In the genomic region with DNA sequence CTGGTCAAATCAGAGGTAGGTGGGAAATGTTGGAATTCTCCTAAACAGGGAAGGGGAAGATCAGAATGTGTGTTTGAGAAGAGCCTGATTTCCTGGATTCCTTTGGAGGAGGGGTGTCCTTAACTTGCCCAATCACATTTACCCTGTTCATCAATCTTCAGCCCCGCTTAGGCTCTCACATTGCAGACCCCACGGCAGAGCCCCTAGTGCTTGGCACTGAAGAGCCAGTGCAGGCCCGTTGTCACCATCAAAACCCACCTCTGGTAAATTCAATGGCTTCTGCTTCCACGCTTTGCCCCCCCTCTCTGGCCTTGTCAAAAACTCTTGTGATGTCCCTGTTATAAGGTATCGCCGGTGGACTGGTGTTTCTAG, we compare ENCODE assay signal across 11 cellular contexts. TPM values are rescaled to one million over a fixed set of nuclear protein-coding genes. Genes with fewer than 3 reads are reported as not detected.
DNase-seq lines count a peak whose midpoint lies in the region; ATAC-seq, FAIRE-seq and TF ChIP-seq lines count a peak whose summit lies in the region.
"Had no signal": no experiment of that assay in that cellular context is flagged by ENCODE, and none has a peak within 500 bp of the region (broad histone marks: within the 10 kb centered on the region; RNA-seq: fewer than 3 reads in every experiment).

No MANE protein-coding gene starts in this region.

- no peak for ATAC-seq in Panc1

- H3K9me3 ChIP-seq in DOHH2 (ENCODE audit: control insufficient read depth, insufficient read depth, low read length) (no peaks in the 10 kb centered on the region), Panc1 (ENCODE audit: control insufficient read depth, insufficient read depth, low read depth, low read length) (no peaks in the 10 kb centered on the region), endothelial cell of umbilical vein (replicated peaks; ENCODE audit: control insufficient read depth, insufficient read depth, low read length) (no peaks in the 10 kb centered on the region), prostate gland (no peaks in the 10 kb centered on the region), uterus (no peaks in the 10 kb centered on the region)
- H3K9me3 ChIP-seq: thoracic aorta had no signal

- no peaks in the 10 kb centered on the region for H3K4me1 Mint-ChIP-seq in glutamatergic neuron (ENCODE audit: low read depth, unreplicated experiment)

- H3K79me2 ChIP-seq in DOHH2 (ENCODE audit: control insufficient read depth, low read length), result peaks cover 61% of the 10 kb centered on the region
- peaks cover 62% of the 10 kb centered on the region for H3K79me2 ChIP-seq in endothelial cell of umbilical vein (ENCODE audit: control insufficient read depth, insufficient read depth, low read length)

- H3K27me3 ChIP-seq in DOHH2 (ENCODE audit: control insufficient read depth, low read length), result no peaks in the 10 kb centered on the region
- no peaks in the 10 kb centered on the region for H3K27me3 ChIP-seq in Panc1 (ENCODE audit: control insufficient read depth, insufficient read depth, low read length)
- no peaks in the 10 kb centered on the region for H3K27me3 ChIP-seq in endothelial cell of umbilical vein (ENCODE audit: control insufficient read depth in 2 of 2, insufficient read depth in 2 of 2, low read length in 2 of 2)
- no peaks in the 10 kb centered on the region for H3K27me3 ChIP-seq in prostate gland (replicated peaks; ENCODE audit: insufficient read depth)
- no peaks in the 10 kb centered on the region for H3K27me3 ChIP-seq in uterus

- 40% methylated on average over 6 of the region's 6 CpGs for WGBS in prostate gland

- dilution Hi-C loops in endothelial cell of umbilical vein (cut with MboI; ENCODE audit: extremely low pct_ligation_motif_present, low sequenced_read_pairs), result no loop called here

- POLR2A ChIA-PET in Panc1 (lab: Charles Lee) (no interaction called here), endothelial cell of umbilical vein (lab: Charles Lee) (no interaction called here)

- H3K4me2 ChIP-seq in DOHH2 (ENCODE audit: low read length) (peak overlapping the region; percentile 82), endothelial cell of umbilical vein (ENCODE audit: insufficient read depth, low read length) (no peak overlapping the region)

- H3K4me1 ChIP-seq in DOHH2 (ENCODE audit: control insufficient read depth, low read length) (peaks cover 33% of the 10 kb centered on the region), Panc1 (ENCODE audit: control insufficient read depth, insufficient read depth, low read length) (peaks cover 16% of the 10 kb centered on the region), endothelial cell of umbilical vein (ENCODE audit: control insufficient read depth, extremely low read depth, insufficient read depth, low read length) (peaks cover 15% of the 10 kb centered on the region), prostate gland (replicated peaks) (peaks cover 11% of the 10 kb centered on the region), uterus (no peaks in the 10 kb centered on the region)

- TF ChIP-seq CTCF in DOHH2 (IDR thresholded peaks at IDR 0.05; ENCODE audit: low read depth, low read length, poor library complexity, severe bottlenecking) (no peak), Panc1 (IDR thresholded peaks at IDR 0.05) (no peak), endothelial cell of umbilical vein (IDR thresholded peaks at IDR 0.05; ENCODE audit: extremely low read depth in 1 of 2, insufficient read depth in 1 of 2, low read depth in 1 of 2, low read length in 2 of 2) (no peak), prostate gland (IDR thresholded peaks at IDR 0.05) (no peak), D721Med (IDR thresholded peaks at IDR 0.05; ENCODE audit: insufficient read depth, missing control alignments) (no peak), uterus (IDR thresholded peaks at IDR 0.05) (no peak), glutamatergic neuron (IDR thresholded peaks at IDR 0.05; ENCODE audit: partially characterized antibody, unreplicated experiment) (no peak)

- no peaks in the 10 kb centered on the region for H3K9me1 ChIP-seq in endothelial cell of umbilical vein (replicated peaks; ENCODE audit: control insufficient read depth, extremely low read depth, insufficient read depth, low read length)

- H3K27ac Mint-ChIP-seq in glutamatergic neuron (ENCODE audit: unreplicated experiment), result no peak overlapping the region

- FAIRE-seq in endothelial cell of umbilical vein (lab: Jason Lieb, UNC), result no peak
- no peak for FAIRE-seq in D721Med (lab: Jason Lieb, UNC)

- H3K4me3 Mint-ChIP-seq in glutamatergic neuron (ENCODE audit: unreplicated experiment), result no peak overlapping the region

- no peaks in the 10 kb centered on the region for H3K9me2 ChIP-seq in DOHH2 (replicated peaks; ENCODE audit: control insufficient read depth, low read length)

- DNase-seq in Panc1 (ENCODE audit: low read depth, low spot score), result no peak
- DNase-seq in endothelial cell of umbilical vein (ENCODE audit: low read depth, low spot score), result no peak
- DNase-seq in prostate gland (ENCODE audit: low spot score), result no peak
- DNase-seq in D721Med (ENCODE audit: insufficient read length, low spot score), result no peak
- no peak for DNase-seq in uterus
- DNase-seq in stimulated activated CD4-positive, alpha-beta T cell treated with anti-CD3 and anti-CD28 coated beads, Interleukin-1b, Interleukin-23, amount 100 ng/mL, for 48 hours, result no peak
- DNase-seq in glutamatergic neuron, result no peak
- DNase-seq: hippocampal formation, NCI-H2227 treated with DMSO at 0.1 percent for 48 hours had no signal

- in situ Hi-C loops in Panc1 (cut with HindIII; ENCODE audit: low pct_unique_long_range_greater_than_20kb, low sequenced_read_pairs), result loop anchor here (5.0 kb wide), 1 partner anchor 40 kb away; no protein-coding TSS in a partner anchor

- TF ChIP-seq POLR2A in endothelial cell of umbilical vein (IDR thresholded peaks at IDR 0.05; ENCODE audit: low read depth, low read length) (no peak), prostate gland (IDR thresholded peaks at IDR 0.05) (no peak), uterus (IDR thresholded peaks at IDR 0.05) (no peak)

- no peak overlapping the region for H3K27ac ChIP-seq in DOHH2 (ENCODE audit: low read depth, low read length)
- H3K27ac ChIP-seq in Panc1 (ENCODE audit: low read length), result peak overlapping the region; percentile 63
- H3K27ac ChIP-seq in endothelial cell of umbilical vein (ENCODE audit: insufficient read depth, low read depth, low read length), result no peak overlapping the region
- H3K27ac ChIP-seq in prostate gland, result peak overlapping the region; percentile 92 to 94
- peak overlapping the region in 1 of 2 donors; percentile 97 for H3K27ac ChIP-seq in uterus
- H3K27ac ChIP-seq: thoracic aorta had no signal

- H3K9ac ChIP-seq in endothelial cell of umbilical vein (replicated peaks; ENCODE audit: extremely low read depth, insufficient read depth, low read length), result no peak overlapping the region

- H3K36me3 ChIP-seq in DOHH2 (ENCODE audit: control insufficient read depth, low read length) (peaks cover 11% of the 10 kb centered on the region), Panc1 (ENCODE audit: control insufficient read depth, insufficient read depth, low read length) (no peaks in the 10 kb centered on the region), endothelial cell of umbilical vein (ENCODE audit: control insufficient read depth in 2 of 2, extremely low read depth in 1 of 2, insufficient read depth in 2 of 2, low read length in 2 of 2) (peaks cover 0 to 2% of the 10 kb centered on the region in 2 experiments), prostate gland (no peaks in the 10 kb centered on the region), uterus (no peaks in the 10 kb centered on the region)
- H3K36me3 ChIP-seq: thoracic aorta had no signal

- no peak overlapping the region for H3K4me3 ChIP-seq in DOHH2 (ENCODE audit: low read length)
- peak overlapping the region; percentile 55 to 58 for H3K4me3 ChIP-seq in Panc1 (ENCODE audit: low read depth in 2 of 2, low read length in 2 of 2)
- H3K4me3 ChIP-seq in endothelial cell of umbilical vein (replicated peaks in 1 of 3; ENCODE audit: insufficient read depth in 1 of 3, low read depth in 1 of 3, low read length in 3 of 3), result no peak overlapping the region
- H3K4me3 ChIP-seq in prostate gland, result no peak overlapping the region
- no peak overlapping the region for H3K4me3 ChIP-seq in uterus

- H2AFZ ChIP-seq in endothelial cell of umbilical vein (ENCODE audit: low read depth, low read length), result no peak overlapping the region

- CTCF ChIA-PET in Panc1 (lab: Charles Lee), result interaction anchor here (0.5 kb wide), 1 partner anchor 49 kb away, joined by 5 read pairs; no protein-coding TSS in a partner anchor
- CTCF ChIA-PET in endothelial cell of umbilical vein (lab: Charles Lee), result interaction anchor here (1.3 kb wide), 1 partner anchor 13 kb away, joined by 3 read pairs; no protein-coding TSS in a partner anchor

- BruUV-seq in Panc1 (replicated peaks; lab: Mats Ljungman, UMichigan) (no TSS peak), endothelial cell of umbilical vein (replicated peaks; lab: Mats Ljungman, UMichigan) (TSS peak; percentile 10)

- peaks cover 10% of the 10 kb centered on the region; the same call in 1 of the 2 replicates for H3F3A ChIP-seq in DOHH2 (ENCODE audit: control insufficient read depth, insufficient read depth)

- peaks cover 9% of the 10 kb centered on the region for H3K27me3 Mint-ChIP-seq in glutamatergic neuron (ENCODE audit: unreplicated experiment)

- intact Hi-C loops in Panc1 (cut with micrococcal nuclease; ENCODE audit: unreplicated experiment), result no loop called here
- intact Hi-C loops in endothelial cell of umbilical vein (cut with micrococcal nuclease), result loop anchor here (2.0 to 5.0 kb wide), 2 partner anchors 40 to 71 kb away; no protein-coding TSS in a partner anchor
- intact Hi-C loops in prostate gland (cut with DNase I), result loop anchor here (2.0 kb wide), 1 partner anchor 41 kb away; no protein-coding TSS in a partner anchor
- intact Hi-C loops in uterus (cut with DNase I; ENCODE audit: low total_unique reads), result no loop called here

- H4K20me1 ChIP-seq in DOHH2 (ENCODE audit: control insufficient read depth, insufficient read depth, low read depth, low read length) (no peaks in the 10 kb centered on the region; the same call in 1 of the 2 replicates), endothelial cell of umbilical vein (replicated peaks; ENCODE audit: control insufficient read depth, extremely low read depth, insufficient read depth, low read length) (no peaks in the 10 kb centered on the region)

- H3K36me3 Mint-ChIP-seq in glutamatergic neuron (ENCODE audit: unreplicated experiment), result peaks cover 4% of the 10 kb centered on the region

- H3K9me3 Mint-ChIP-seq in glutamatergic neuron (ENCODE audit: unreplicated experiment), result peaks cover 3% of the 10 kb centered on the region

RNA-seq across cellular contexts. Expression of gene AGPAT3, which starts 2.3 kb away (rescaled TPM):
- total RNA-seq in Panc1 (2021; ENCODE audit: unreplicated experiment) (40.1 TPM), endothelial cell of umbilical vein (71.8 and 76.7 TPM in 2 replicates), prostate gland (10 to 100 TPM; 31.3 to 53.5 TPM), uterus (10 to 100 TPM in 3 of 4 donors, 1 to 10 TPM in 1; 6.8 to 43.4 (median 28.4) TPM), glutamatergic neuron (ENCODE audit: unreplicated experiment) (12.6 TPM)
- 43.7 TPM for polyA plus RNA-seq in Panc1 (2012; ENCODE audit: insufficient read length)
- polyA plus RNA-seq in endothelial cell of umbilical vein, result 36.8 and 39.9 TPM in 2 replicates
- polyA plus RNA-seq in endothelial cell of umbilical vein (2011; cell fraction: cytosol; rRNA removed), result 36.0 and 40.6 TPM in 2 replicates
- 49.1 TPM in 2 replicates for polyA plus RNA-seq in endothelial cell of umbilical vein (2011; cell fraction: nucleus; rRNA removed)
- 40.4 and 48.5 TPM in 2 replicates for polyA plus RNA-seq in endothelial cell of umbilical vein (2012)
- polyA minus RNA-seq in endothelial cell of umbilical vein, result 83.5 and 100 TPM in 2 replicates
- polyA minus RNA-seq in endothelial cell of umbilical vein (2011; cell fraction: cytosol; rRNA and poly(A)+ RNA removed), result 18.7 TPM
- polyA minus RNA-seq in endothelial cell of umbilical vein (2011; cell fraction: nucleus; rRNA and poly(A)+ RNA removed), result 36.3 and 37.6 TPM in 2 replicates

Comparison
In these comparisons a context has a peak if more than half of its experiments do, and no peak if none do; other contexts are left out.
1. H3K27ac ChIP-seq: peak in Panc1 (single experiment) and prostate gland (2 of 2); none in DOHH2 (single experiment) and endothelial cell of umbilical vein (single experiment).
2. H3K4me3 ChIP-seq: peak in Panc1 (2 of 2); none in DOHH2 (single experiment), endothelial cell of umbilical vein (0 of 3), prostate gland (0 of 2) and uterus (0 of 2).
3. intact Hi-C loops: an anchor here in endothelial cell of umbilical vein (2.0 to 5.0 kb wide) and prostate gland (2.0 kb wide); none called in Panc1 and uterus.